19 cellular contexts compared by ENCODE assay signal in the genomic region with DNA sequence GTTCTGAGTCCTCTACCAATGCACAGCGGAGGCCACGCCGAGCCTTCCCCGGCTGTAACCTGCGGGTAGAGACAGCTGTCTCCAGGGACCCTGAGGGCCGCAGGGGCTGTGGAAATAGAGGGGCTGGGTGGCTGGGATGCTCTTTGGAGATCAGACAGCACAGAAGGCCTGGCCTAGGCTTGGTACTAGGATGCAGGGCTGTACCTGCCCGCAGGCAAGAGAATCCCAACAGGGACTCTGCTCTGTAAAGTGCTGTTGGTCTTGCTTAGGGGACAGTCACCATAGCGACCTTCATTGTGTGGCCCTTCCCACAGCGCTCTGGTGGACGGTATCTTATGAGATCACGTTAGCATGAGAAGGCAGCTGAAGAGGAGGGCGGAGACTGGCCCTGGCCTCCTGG. TPM values are rescaled to one million over a fixed set of nuclear protein-coding genes. Genes with fewer than 3 reads are reported as not detected.
"Had no signal": no experiment of that assay in that cellular context is flagged by ENCODE, and none has a peak within 500 bp of the region (broad histone marks: within the 10 kb centered on the region; RNA-seq: fewer than 3 reads in every experiment).

No MANE protein-coding gene starts in this region.

- H3K4me3 ChIP-seq: right lobe of liver, suprapubic skin, upper lobe of left lung had no signal

- H3K27me3 ChIP-seq: right lobe of liver, upper lobe of left lung had no signal

- H3K36me3 ChIP-seq: right lobe of liver, suprapubic skin, upper lobe of left lung had no signal

- H3K27ac ChIP-seq: foreskin keratinocyte, right lobe of liver, suprapubic skin, upper lobe of left lung had no signal

- H3K9me3 ChIP-seq: right lobe of liver, suprapubic skin, upper lobe of left lung had no signal

- DNase-seq: activated CD4-positive, alpha-beta T cell treated with anti-CD3 and anti-CD28 coated beads for 4 hours; activated CD8-positive, alpha-beta memory T cell treated with anti-CD3 and anti-CD28 coated beads, Interleukin-2, amount 50 U/mL, for 4 hours; activated CD8-positive, alpha-beta T cell treated with anti-CD3 and anti-CD28 coated beads for 36 hours; activated gamma-delta T cell; activated T-cell treated with anti-CD3 and anti-CD28 coated beads, Interleukin-2, amount 50 U/mL, for 72 hours; anterior cingulate cortex; cerebellar nuclear complex; effector memory CD4-positive, alpha-beta T cell; foreskin keratinocyte; glutamatergic neuron; hypothalamus; nephron progenitor cell; right lobe of liver had no signal

- H3K4me1 ChIP-seq: foreskin keratinocyte, right lobe of liver, suprapubic skin, upper lobe of left lung had no signal

RNA-seq across cellular contexts. Expression of a gene that starts 11.3 kb away (rescaled TPM):
- total RNA-seq: activated CD8-positive, alpha-beta T cell treated with anti-CD3 and anti-CD28 coated beads for 36 hours; pulmonary artery endothelial cell; T-helper 1 cell treated with Interleukin-12 subunit alpha and Interleukin-12 subunit beta and Interleukin-4 antibody, amounts not matched to agents 30 ng/mL and 1 ng/mL, for 36 hours had no signal

RNA-seq across cellular contexts. Expression of a gene that starts 12.7 kb away (rescaled TPM):
- total RNA-seq: activated CD8-positive, alpha-beta T cell treated with anti-CD3 and anti-CD28 coated beads for 36 hours; activated T-cell treated with anti-CD3 and anti-CD28 coated beads, Interleukin-2, amount 50 U/mL, for 72 hours; foreskin keratinocyte; kidney epithelial cell; osteoblast; pulmonary artery endothelial cell; right lobe of liver; T-helper 1 cell treated with Interleukin-12 subunit alpha and Interleukin-12 subunit beta and Interleukin-4 antibody, amounts not matched to agents 30 ng/mL and 1 ng/mL, for 36 hours had no signal
